Comparison of ENCODE assay signal across 8 cellular contexts in the genomic region with DNA sequence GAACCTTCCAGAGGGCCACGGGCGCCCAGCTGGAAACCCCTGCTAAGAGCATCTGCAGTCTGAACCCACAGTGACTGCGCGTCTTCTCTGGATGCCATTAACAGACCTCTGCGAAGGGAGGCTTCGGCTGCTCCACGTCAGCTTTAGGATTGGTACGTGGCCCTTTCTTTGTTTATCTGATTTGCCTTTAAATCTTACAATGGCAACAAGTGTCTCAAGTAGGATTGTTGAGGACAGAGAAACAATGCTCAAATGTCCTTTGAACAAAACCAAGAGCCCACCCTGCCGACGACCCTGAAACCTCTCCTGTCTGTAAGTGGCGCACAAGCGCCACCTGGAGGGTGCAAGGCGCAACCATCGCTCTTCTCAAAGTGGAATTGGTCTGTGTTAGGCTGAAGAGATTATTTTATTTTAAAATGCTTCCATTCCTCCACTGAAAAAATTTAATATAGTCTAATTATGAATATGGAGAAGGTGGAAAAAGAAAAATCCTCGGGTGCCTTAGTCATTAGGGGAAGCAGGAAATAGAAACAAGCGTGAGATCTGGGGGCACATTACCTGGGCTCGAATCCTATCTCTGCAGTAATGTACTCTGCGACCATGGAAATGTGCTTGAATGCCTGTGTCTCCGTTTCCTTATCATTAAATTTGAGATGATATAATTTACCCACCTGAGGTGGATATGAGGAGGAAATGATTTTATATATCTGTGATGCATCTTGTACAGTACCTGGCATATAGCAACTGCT.
A peak's percentile ranks its signal among the peaks of the same experiment; 100 is the strongest.
DNase-seq lines count a peak whose midpoint lies in the region; ATAC-seq and TF ChIP-seq lines count a peak whose summit lies in the region.

No MANE protein-coding gene starts in this region.

- no peak overlapping the region for H3K27ac Mint-ChIP-seq in activated naive CD4-positive, alpha-beta T cell treated with anti-CD3 and anti-CD28 coated beads, Interleukin-2, amount 50 U/mL, for 24 hours
- peak overlapping the region; percentile 42 for H3K27ac Mint-ChIP-seq in progenitor cell of endocrine pancreas

- H3K9ac ChIP-seq in ES-I3 (ENCODE audit: low read depth, low read length), result peak overlapping the region; percentile 37; the same call in 1 of the 2 replicates

- H3K9me3 ChIP-seq in ES-I3 (ENCODE audit: control insufficient read depth, insufficient read depth, low read length), result no peaks in the 10 kb centered on the region

- intact Hi-C loops in left cardiac atrium (cut with DNase I), result loop anchor here (2.0 to 10.0 kb wide), 3 partner anchors 128 to 825 kb away; no protein-coding TSS in a partner anchor

- ATAC-seq in left cardiac atrium (peak; percentile 80 to 82), HG02610 (IDR thresholded peaks at IDR 0.05; ENCODE audit: unreplicated experiment) (no peak)

- DNase-seq in HFF-Myc (ENCODE audit: extremely low read depth, low read depth), result no peak
- DNase-seq in NCI-H526 treated with DMSO at 0.1 percent for 48 hours (lab: John Stamatoyannopoulos, UW), result peak; percentile 34
- DNase-seq in left cardiac atrium, result peak; percentile 51
- peak; percentile 41 for DNase-seq in progenitor cell of endocrine pancreas (ENCODE audit: low spot score, unreplicated experiment)
- no peak for DNase-seq in NK-92 (lab: John Stamatoyannopoulos, UW; ENCODE audit: unreplicated experiment)

- peak overlapping the region; percentile 22 for H3K4me3 ChIP-seq in HFF-Myc (replicated peaks; ENCODE audit: low read depth, low read length)

- no peaks in the 10 kb centered on the region for H3K36me3 Mint-ChIP-seq in activated naive CD4-positive, alpha-beta T cell treated with anti-CD3 and anti-CD28 coated beads, Interleukin-2, amount 50 U/mL, for 24 hours
- no peaks in the 10 kb centered on the region for H3K36me3 Mint-ChIP-seq in progenitor cell of endocrine pancreas (ENCODE audit: insufficient read depth)

- no peaks in the 10 kb centered on the region for H3K9me3 Mint-ChIP-seq in activated naive CD4-positive, alpha-beta T cell treated with anti-CD3 and anti-CD28 coated beads, Interleukin-2, amount 50 U/mL, for 24 hours
- no peaks in the 10 kb centered on the region for H3K9me3 Mint-ChIP-seq in progenitor cell of endocrine pancreas (ENCODE audit: low read depth)

- peaks cover 34% of the 10 kb centered on the region for H3K4me1 ChIP-seq in ES-I3 (ENCODE audit: insufficient read depth, low read length)

- H3K4me1 Mint-ChIP-seq in activated naive CD4-positive, alpha-beta T cell treated with anti-CD3 and anti-CD28 coated beads, Interleukin-2, amount 50 U/mL, for 24 hours, result peaks cover 10% of the 10 kb centered on the region
- no peaks in the 10 kb centered on the region for H3K4me1 Mint-ChIP-seq in progenitor cell of endocrine pancreas (ENCODE audit: low read depth)

- TF ChIP-seq CTCF in HFF-Myc (IDR thresholded peaks at IDR 0.05; ENCODE audit: low read depth, low read length, missing control alignments) (peak; percentile 96), progenitor cell of endocrine pancreas (IDR thresholded peaks at IDR 0.05; ENCODE audit: unreplicated experiment) (peak; percentile 97)

- H3K27me3 Mint-ChIP-seq in activated naive CD4-positive, alpha-beta T cell treated with anti-CD3 and anti-CD28 coated beads, Interleukin-2, amount 50 U/mL, for 24 hours, result peaks cover 3% of the 10 kb centered on the region
- H3K27me3 Mint-ChIP-seq in progenitor cell of endocrine pancreas, result peaks cover 9% of the 10 kb centered on the region

- H3K4me3 Mint-ChIP-seq in activated naive CD4-positive, alpha-beta T cell treated with anti-CD3 and anti-CD28 coated beads, Interleukin-2, amount 50 U/mL, for 24 hours, result peak overlapping the region; percentile 62
- H3K4me3 Mint-ChIP-seq in progenitor cell of endocrine pancreas (ENCODE audit: low read depth), result peak overlapping the region; percentile 70

- H3K36me3 ChIP-seq in ES-I3 (ENCODE audit: insufficient read depth, low read length), result no peaks in the 10 kb centered on the region

Comparison
In these comparisons a context has a peak if more than half of its experiments do, and no peak if none do; other contexts are left out.
1. DNase-seq: peak in NCI-H526 treated with DMSO at 0.1 percent for 48 hours (single experiment), left cardiac atrium (single experiment) and progenitor cell of endocrine pancreas (single experiment); none in HFF-Myc (single experiment) and NK-92 (single experiment).